ENCODE assay signal across 14 cellular contexts in the genomic region with DNA sequence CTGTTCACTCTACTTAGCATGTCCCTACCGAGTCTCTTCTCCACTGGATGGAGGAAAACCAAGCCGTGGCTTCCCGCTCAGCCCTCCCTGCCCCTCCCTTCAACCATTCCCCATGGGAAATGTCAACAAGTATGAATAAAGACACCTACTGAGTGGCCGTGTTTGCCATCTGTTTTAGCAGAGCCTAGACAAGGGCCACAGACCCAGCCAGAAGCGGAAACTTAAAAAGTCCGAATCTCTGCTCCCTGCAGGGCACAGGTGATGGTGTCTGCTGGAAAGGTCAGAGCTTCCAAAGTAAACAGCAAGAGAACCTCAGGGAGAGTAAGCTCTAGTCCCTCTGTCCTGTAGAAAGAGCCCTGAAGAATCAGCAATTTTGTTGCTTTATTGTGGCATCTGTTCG.
"Had no signal": no experiment of that assay in that cellular context is flagged by ENCODE, and none has a peak within 500 bp of the region (broad histone marks: within the 10 kb centered on the region; RNA-seq: fewer than 3 reads in every experiment).

No MANE protein-coding gene starts in this region.

- H3K27ac ChIP-seq: cardiac muscle cell, gastrocnemius medialis, parathyroid adenoma, suprapubic skin had no signal

- ATAC-seq: gastrocnemius medialis; stimulated activated naive CD8-positive, alpha-beta T cell treated with anti-CD3 and anti-CD28 coated beads, Interleukin-15, Interleukin-2, amounts not matched to agents 100 U/mL and 50 U/mL, for 24 hours had no signal

- H3K36me3 ChIP-seq: cardiac muscle cell had no signal

- H2AFZ ChIP-seq: parathyroid adenoma had no signal

- H3K9ac ChIP-seq: parathyroid adenoma had no signal

- H3K4me3 ChIP-seq: cardiac muscle cell, gastrocnemius medialis, suprapubic skin had no signal

- H3K79me2 ChIP-seq: parathyroid adenoma had no signal

- H3K9me3 ChIP-seq: gastrocnemius medialis, suprapubic skin had no signal

- DNase-seq: activated CD4-positive, alpha-beta memory T cell treated with anti-CD3 and anti-CD28 coated beads, Interleukin-2, amount 10 ng/mL, durations not matched to agents 7 days and 5 days; activated CD4-positive, alpha-beta T cell treated with anti-CD3 and anti-CD28 coated beads for 1 hour; activated CD8-positive, alpha-beta memory T cell treated with anti-CD3 and anti-CD28 coated beads, Interleukin-2, amount 50 U/mL, for 4 hours; activated naive CD4-positive, alpha-beta T cell; effector CD8-positive, alpha-beta T cell; gastrocnemius medialis; kidney; stimulated activated CD4-positive, alpha-beta T cell treated with anti-CD3 and anti-CD28 coated beads, Interleukin-4, amount 100 ng/mL, for 1 hour; stimulated activated CD8-positive, alpha-beta memory T cell treated with anti-CD3 and anti-CD28 coated beads, Interleukin-4, amount 100 ng/mL, for 48 hours; stimulated activated naive CD8-positive, alpha-beta T cell treated with anti-CD3 and anti-CD28 coated beads, Interleukin-15, Interleukin-2, amounts not matched to agents 100 U/mL and 50 U/mL, for 24 hours; T-helper 9 cell had no signal

- H3K27me3 ChIP-seq: suprapubic skin had no signal
